8 cellular contexts compared by ENCODE assay signal in genomic region chr19:47348819-47349795, GRCh38. TPM values are rescaled to one million over a fixed set of nuclear protein-coding genes. Genes with fewer than 3 reads are reported as not detected.
DNase-seq lines count a peak whose midpoint lies in the region; ATAC-seq and TF ChIP-seq lines count a peak whose summit lies in the region.

DHX34 (plus strand) TSS chr19:47349315; CDS start chr19:47353031, 3,716 bp downstream.

- H2AK5ac ChIP-seq in mesendoderm (ENCODE audit: low read length): peak within 1 kb of the TSS; percentile 40

- H3K27me3 ChIP-seq in HUES48 (ENCODE audit: control insufficient read depth, insufficient read depth, low read length) (peaks cover 5% of the 10 kb centered on the region), NT2/D1 (ENCODE audit: insufficient read depth, insufficient read length) (no peaks in the 10 kb centered on the region), endocrine pancreas (ENCODE audit: control insufficient read depth, insufficient read depth, low read length) (no peaks in the 10 kb centered on the region), mesendoderm (ENCODE audit: insufficient read depth, low read length, poor library complexity) (no peaks in the 10 kb centered on the region)

- peaks cover 38% of the 10 kb centered on the region for H3K36me3 Mint-ChIP-seq in Calu3 (ENCODE audit: insufficient read depth, unreplicated experiment)
- peaks cover 22% of the 10 kb centered on the region for H3K36me3 Mint-ChIP-seq in activated CD8-positive, alpha-beta memory T cell treated with anti-CD3 and anti-CD28 coated beads, Interleukin-2, amount 10 ng/mL, durations not matched to agents 7 days and 5 days

- ATAC-seq in GM21381 (IDR thresholded peaks at IDR 0.05; ENCODE audit: unreplicated experiment): peak; percentile 96
- peak; percentile 99 for ATAC-seq in activated CD8-positive, alpha-beta memory T cell treated with anti-CD3 and anti-CD28 coated beads, Interleukin-2, amount 10 ng/mL, durations not matched to agents 7 days and 5 days

- no peaks in the 10 kb centered on the region for H3K9me3 ChIP-seq in HUES48 (ENCODE audit: control insufficient read depth, insufficient read depth, low read length)
- H3K9me3 ChIP-seq in NT2/D1 (ENCODE audit: insufficient read depth, low read length): peaks cover 30% of the 10 kb centered on the region; the same call in 1 of the 2 replicates
- H3K9me3 ChIP-seq in endocrine pancreas (ENCODE audit: control insufficient read depth, low read length): no peaks in the 10 kb centered on the region

- no peak within 1 kb of the TSS for H4K8ac ChIP-seq in mesendoderm (ENCODE audit: low read depth, low read length)

- DNase-seq in Calu3 (peak; percentile 99), NT2/D1 (ENCODE audit: low read depth, low spot score) (peak; percentile 97), mesendoderm (peak; percentile 99)
- peak; percentile 99 for DNase-seq in activated CD8-positive, alpha-beta memory T cell treated with anti-CD3 and anti-CD28 coated beads, Interleukin-2, amount 10 ng/mL, durations not matched to agents 7 days and 5 days
- peak; percentile 98 for DNase-seq in stimulated activated CD8-positive, alpha-beta memory T cell treated with anti-CD3 and anti-CD28 coated beads, Interleukin-15, amount 100 ng/mL, for 1 hour (ENCODE audit: low read depth)

- H3K27me3 Mint-ChIP-seq in Calu3 (ENCODE audit: unreplicated experiment): no peaks in the 10 kb centered on the region
- H3K27me3 Mint-ChIP-seq in activated CD8-positive, alpha-beta memory T cell treated with anti-CD3 and anti-CD28 coated beads, Interleukin-2, amount 10 ng/mL, durations not matched to agents 7 days and 5 days: no peaks in the 10 kb centered on the region

- H3K36me3 ChIP-seq in HUES48 (ENCODE audit: control insufficient read depth, insufficient read depth, low read length) (peaks cover 21% of the 10 kb centered on the region), NT2/D1 (ENCODE audit: insufficient read depth, insufficient read length, low read length) (peaks cover 32% of the 10 kb centered on the region), endocrine pancreas (ENCODE audit: control insufficient read depth, insufficient read depth, low read length) (no peaks in the 10 kb centered on the region), mesendoderm (ENCODE audit: control insufficient read depth, insufficient read depth, low read length) (peaks cover 9% of the 10 kb centered on the region)

- peaks cover 32% of the 10 kb centered on the region for H3K79me2 ChIP-seq in mesendoderm (ENCODE audit: control insufficient read depth, insufficient read depth, low read length)

- no CpG with 5 or more reads among the region's 63 CpGs for WGBS in mesendoderm (ENCODE audit: extremely low coverage, insufficient coverage, low lambda C conversion rate)

- peak within 1 kb of the TSS; percentile 80 for H3K9ac ChIP-seq in HUES48 (ENCODE audit: low read depth, low read length)
- peak within 1 kb of the TSS; percentile 53 for H3K9ac ChIP-seq in NT2/D1 (ENCODE audit: insufficient read length, low read depth)
- peak within 1 kb of the TSS; percentile 86 for H3K9ac ChIP-seq in endocrine pancreas (ENCODE audit: control insufficient read depth, insufficient read depth, low read length)
- H3K9ac ChIP-seq in mesendoderm (ENCODE audit: low read length): peak within 1 kb of the TSS; percentile 90

- H2BK5ac ChIP-seq in mesendoderm (ENCODE audit: low read length): peak within 1 kb of the TSS; percentile 14

- peak within 1 kb of the TSS; percentile 13 for H3K18ac ChIP-seq in mesendoderm (ENCODE audit: low read length)

- H3K4me2 ChIP-seq in mesendoderm (ENCODE audit: low read length): peak within 1 kb of the TSS; percentile 96

- peak within 1 kb of the TSS; percentile 90 for H3K4me3 ChIP-seq in HUES48 (ENCODE audit: low read depth, low read length)
- H3K4me3 ChIP-seq in NT2/D1 (ENCODE audit: insufficient read length, low read depth): peak within 1 kb of the TSS; percentile 83
- peak within 1 kb of the TSS; percentile 72 for H3K4me3 ChIP-seq in endocrine pancreas (ENCODE audit: control insufficient read depth, insufficient read depth, low read length)
- H3K4me3 ChIP-seq in mesendoderm (ENCODE audit: low read length): peak within 1 kb of the TSS; percentile 81

- peaks cover 24% of the 10 kb centered on the region for H3K79me1 ChIP-seq in mesendoderm (ENCODE audit: low read length)

- intact Hi-C loops in Calu3 (cut with micrococcal nuclease; ENCODE audit: unreplicated experiment): no loop called here

- H3K27ac Mint-ChIP-seq in Calu3 (ENCODE audit: unreplicated experiment): peak within 1 kb of the TSS; percentile 71
- peak within 1 kb of the TSS; percentile 90 for H3K27ac Mint-ChIP-seq in activated CD8-positive, alpha-beta memory T cell treated with anti-CD3 and anti-CD28 coated beads, Interleukin-2, amount 10 ng/mL, durations not matched to agents 7 days and 5 days

- H4K5ac ChIP-seq in mesendoderm (ENCODE audit: low read length): no peak within 1 kb of the TSS

- H3K4me1 ChIP-seq in HUES48 (ENCODE audit: control insufficient read depth, insufficient read depth, low read length) (peaks cover 7% of the 10 kb centered on the region; the same call in 1 of the 2 replicates), NT2/D1 (ENCODE audit: insufficient read depth, insufficient read length) (no peaks in the 10 kb centered on the region), endocrine pancreas (ENCODE audit: control insufficient read depth, insufficient read depth, low read length) (peaks cover 4% of the 10 kb centered on the region), mesendoderm (ENCODE audit: control insufficient read depth, low read depth, low read length) (peaks cover 1% of the 10 kb centered on the region)

- no peaks in the 10 kb centered on the region for H3K9me3 Mint-ChIP-seq in Calu3 (ENCODE audit: low read depth, unreplicated experiment)
- no peaks in the 10 kb centered on the region for H3K9me3 Mint-ChIP-seq in activated CD8-positive, alpha-beta memory T cell treated with anti-CD3 and anti-CD28 coated beads, Interleukin-2, amount 10 ng/mL, durations not matched to agents 7 days and 5 days (ENCODE audit: low read depth)

- no peak within 1 kb of the TSS for H3K23ac ChIP-seq in mesendoderm (ENCODE audit: low read length)

- peak; percentile 98 for TF ChIP-seq CTCF in Calu3 (IDR thresholded peaks at IDR 0.05; ENCODE audit: unreplicated experiment)

- peak within 1 kb of the TSS; percentile 80 for H3K4me3 Mint-ChIP-seq in Calu3 (ENCODE audit: low read depth, unreplicated experiment)
- H3K4me3 Mint-ChIP-seq in activated CD8-positive, alpha-beta memory T cell treated with anti-CD3 and anti-CD28 coated beads, Interleukin-2, amount 10 ng/mL, durations not matched to agents 7 days and 5 days: peak within 1 kb of the TSS; percentile 94

- peak within 1 kb of the TSS; percentile 11 for H3K27ac ChIP-seq in HUES48 (ENCODE audit: low read depth, low read length)
- H3K27ac ChIP-seq in mesendoderm (ENCODE audit: low read depth, low read length): no peak within 1 kb of the TSS

- CTCF ChIA-PET in Calu3 (lab: Charles Lee): interaction anchor here (0.5 to 1.7 kb wide), 25 partner anchors 9 to 836 kb away, joined by 3 to 10 read pairs (median 4); partner anchors contain the start of genes CCDC9, INAFM1, KPTN and MEIS3
- CTCF ChIA-PET in activated CD8-positive, alpha-beta memory T cell treated with anti-CD3 and anti-CD28 coated beads, Interleukin-2, amount 10 ng/mL, durations not matched to agents 7 days and 5 days (lab: Charles Lee): interaction anchor here (0.6 to 3.3 kb wide), 54 partner anchors 9 to 504 kb away, joined by 3 to 28 read pairs (median 4); partner anchors contain the start of genes INAFM1 and KPTN

- H2BK120ac ChIP-seq in mesendoderm (ENCODE audit: low read depth, low read length): no peak within 1 kb of the TSS

- H3K56ac ChIP-seq in mesendoderm (ENCODE audit: low read length): peak within 1 kb of the TSS; percentile 98

- BruUV-seq in Calu3 (replicated peaks; lab: Mats Ljungman, UMichigan): no TSS peak

- peaks cover 36% of the 10 kb centered on the region for H3K4me1 Mint-ChIP-seq in Calu3 (ENCODE audit: low read depth, unreplicated experiment)
- H3K4me1 Mint-ChIP-seq in activated CD8-positive, alpha-beta memory T cell treated with anti-CD3 and anti-CD28 coated beads, Interleukin-2, amount 10 ng/mL, durations not matched to agents 7 days and 5 days: peaks cover 33% of the 10 kb centered on the region

- peak within 1 kb of the TSS; percentile 48 for H3K4ac ChIP-seq in mesendoderm (ENCODE audit: low read depth, low read length)

- H2BK15ac ChIP-seq in mesendoderm (replicated peaks; ENCODE audit: low read depth): no peak within 1 kb of the TSS

RNA-seq across cellular contexts. Expression of gene DHX34, which starts in this region (rescaled TPM):
- total RNA-seq in Calu3 (2022): 51.4 and 51.6 TPM in 2 replicates
- 10 to 100 TPM; 11.7 to 14.3 TPM for total RNA-seq in activated CD8-positive, alpha-beta memory T cell treated with anti-CD3 and anti-CD28 coated beads, Interleukin-2, amount 10 ng/mL, durations not matched to agents 7 days and 5 days
- polyA plus RNA-seq in mesendoderm (2013, experiment 1 of 2): 19.0 TPM
- 19.1 TPM for polyA plus RNA-seq in mesendoderm (2013, experiment 2 of 2)
